Comparison of ENCODE assay signal across 9 cellular contexts in the genomic region with DNA sequence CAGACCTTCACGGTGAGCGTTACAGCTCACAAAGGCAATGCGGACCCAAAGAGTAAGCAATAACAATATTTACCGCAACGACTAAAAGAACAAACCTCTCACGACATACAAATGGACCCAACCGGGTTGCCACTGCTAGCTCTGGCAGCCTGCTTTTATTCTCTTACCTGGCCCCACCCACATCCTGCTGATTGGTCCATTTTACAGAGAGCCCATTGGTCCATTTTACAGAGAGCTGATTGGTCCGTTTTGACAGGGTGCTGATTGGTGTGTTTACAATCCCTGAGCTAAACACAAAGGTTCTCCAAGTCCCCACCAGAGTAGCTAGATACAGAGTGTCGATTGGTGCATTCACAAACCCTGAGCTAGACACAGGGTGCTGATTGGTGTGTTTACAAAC. TPM values are rescaled to one million over a fixed set of nuclear protein-coding genes. Genes with fewer than 3 reads are reported as not detected.
"Had no signal": no experiment of that assay in that cellular context is flagged by ENCODE, and none has a peak within 500 bp of the region (broad histone marks: within the 10 kb centered on the region; RNA-seq: fewer than 3 reads in every experiment).

No MANE protein-coding gene starts in this region.

RNA-seq across cellular contexts. Expression of gene FANCD2OS, which starts 27.8 kb away (rescaled TPM):
- total RNA-seq: LHCN-M2, MCF 10A, NCI-H460, OCI-LY7, PC-3, Peyer's patch, Right ventricle myocardium superior, SJSA1 had no signal
- polyA plus RNA-seq: SK-N-SH had no signal
